Comparison of ENCODE assay signal across 12 cellular contexts in the genomic region with DNA sequence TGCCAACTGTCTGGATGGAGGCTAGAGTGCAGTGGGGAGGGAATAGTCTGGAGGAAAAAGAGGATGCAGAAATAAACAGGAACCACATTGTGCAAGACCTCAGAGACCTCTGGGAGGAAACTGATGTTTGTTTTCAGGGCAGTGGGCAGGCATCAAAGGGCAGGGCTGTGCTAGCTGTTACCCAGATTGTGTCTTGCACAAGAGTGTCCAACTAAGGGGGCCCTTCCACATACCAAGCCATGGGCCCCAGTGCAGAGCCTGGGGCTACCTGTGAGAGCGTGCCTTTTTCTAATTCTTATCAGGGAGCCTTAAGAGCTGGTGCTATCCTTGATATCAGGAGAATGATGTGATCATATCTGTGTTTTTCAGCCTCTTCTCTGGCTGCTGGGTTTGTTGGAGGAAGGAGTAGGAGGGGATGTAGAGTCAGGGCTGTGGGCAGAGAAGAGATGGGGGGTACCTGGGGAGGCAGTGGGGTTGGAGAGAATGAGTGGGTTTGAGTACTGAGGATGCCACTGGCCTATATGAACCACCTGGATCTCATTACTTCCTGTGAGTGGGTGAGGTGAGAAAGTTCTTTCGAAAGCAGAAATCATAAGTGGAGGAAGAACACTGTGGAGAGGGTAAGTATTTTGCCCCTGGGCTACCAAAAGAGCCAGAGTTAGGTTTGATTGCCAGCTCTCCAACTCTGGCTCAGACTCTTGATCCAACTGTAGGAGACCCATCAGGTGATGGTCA.
DNase-seq lines count a peak whose midpoint lies in the region; ATAC-seq and TF ChIP-seq lines count a peak whose summit lies in the region.
"Had no signal": no experiment of that assay in that cellular context is flagged by ENCODE, and none has a peak within 500 bp of the region (broad histone marks: within the 10 kb centered on the region; RNA-seq: fewer than 3 reads in every experiment).

No MANE protein-coding gene starts in this region.

- ATAC-seq in activated naive CD8-positive, alpha-beta T cell treated with anti-CD3 and anti-CD28 coated beads, Interleukin-2, amount 50 U/mL, for 24 hours, result peak; percentile 97
- no peak for ATAC-seq in GM19395 (IDR thresholded peaks at IDR 0.05; ENCODE audit: unreplicated experiment)
- ATAC-seq: HCT116 had no signal

- peak overlapping the region; percentile 32 for H3K4me3 Mint-ChIP-seq in activated naive CD8-positive, alpha-beta T cell treated with anti-CD3 and anti-CD28 coated beads, Interleukin-2, amount 50 U/mL, for 24 hours

- peak overlapping the region in 1 of 2 experiments; percentile 34 for H3K4me3 ChIP-seq in neutrophil (ENCODE audit: low read depth in 1 of 2, low read length in 1 of 2)
- H3K4me3 ChIP-seq: SK-N-MC had no signal

- H3K9me3 Mint-ChIP-seq in activated naive CD8-positive, alpha-beta T cell treated with anti-CD3 and anti-CD28 coated beads, Interleukin-2, amount 50 U/mL, for 24 hours, result peaks cover 9% of the 10 kb centered on the region

- no peak for TF ChIP-seq CTCF in neutrophil (IDR thresholded peaks at IDR 0.05)
- no peak for TF ChIP-seq CTCF in GM20000 (IDR thresholded peaks at IDR 0.05; ENCODE audit: extremely low read depth, missing control alignments)

- H3K4me1 Mint-ChIP-seq in activated naive CD8-positive, alpha-beta T cell treated with anti-CD3 and anti-CD28 coated beads, Interleukin-2, amount 50 U/mL, for 24 hours, result peaks cover 79% of the 10 kb centered on the region

- H3K9me3 ChIP-seq in neutrophil, result no peaks in the 10 kb centered on the region

- no peaks in the 10 kb centered on the region for H3K27me3 ChIP-seq in neutrophil

- peaks cover 14 to 23% of the 10 kb centered on the region in 2 experiments for H3K4me1 ChIP-seq in neutrophil (ENCODE audit: control insufficient read depth in 1 of 2, insufficient read depth in 1 of 2, low read depth in 1 of 2, low read length in 1 of 2)

- H3K27ac ChIP-seq in neutrophil, result peak overlapping the region; percentile 71
- H3K27ac ChIP-seq: SK-N-MC had no signal

- no peaks in the 10 kb centered on the region for H3K36me3 ChIP-seq in neutrophil

- H3K36me3 Mint-ChIP-seq in activated naive CD8-positive, alpha-beta T cell treated with anti-CD3 and anti-CD28 coated beads, Interleukin-2, amount 50 U/mL, for 24 hours (ENCODE audit: low read depth), result peaks cover 8% of the 10 kb centered on the region

- peak; percentile 30 for DNase-seq in activated gamma-delta T cell treated with anti-CD3 and anti-CD28 coated beads, Interleukin-2, amount 50 U/mL, for 16 hours (ENCODE audit: low read depth)
- DNase-seq in activated gamma-delta T cell treated with Interleukin-2 at 50 U/mL for 16 hours (no peak), NOMO-1 treated with dmso at 0.1 percent for 144 hours (lab: John Stamatoyannopoulos, UW; ENCODE audit: unreplicated experiment) (peak; percentile 28), GM20000 (ENCODE audit: low spot score) (no peak), NCI-H748 (lab: John Stamatoyannopoulos, UW; ENCODE audit: unreplicated experiment) (no peak)
- DNase-seq in activated naive CD8-positive, alpha-beta T cell treated with anti-CD3 and anti-CD28 coated beads, Interleukin-2, amount 50 U/mL, for 24 hours, result peak; percentile 40
- DNase-seq: NCI-H1417 treated with DMSO at 0.1 percent for 48 hours, NCI-H82 had no signal

- H3K27me3 Mint-ChIP-seq in activated naive CD8-positive, alpha-beta T cell treated with anti-CD3 and anti-CD28 coated beads, Interleukin-2, amount 50 U/mL, for 24 hours, result no peaks in the 10 kb centered on the region

- peak overlapping the region; percentile 83 for H3K27ac Mint-ChIP-seq in activated naive CD8-positive, alpha-beta T cell treated with anti-CD3 and anti-CD28 coated beads, Interleukin-2, amount 50 U/mL, for 24 hours

Comparison
In these comparisons a context has a peak if more than half of its experiments do, and no peak if none do; other contexts are left out.
1. DNase-seq: peak in activated gamma-delta T cell treated with anti-CD3 and anti-CD28 coated beads, Interleukin-2, amount 50 U/mL, for 16 hours (single experiment), NOMO-1 treated with dmso at 0.1 percent for 144 hours (single experiment) and activated naive CD8-positive, alpha-beta T cell treated with anti-CD3 and anti-CD28 coated beads, Interleukin-2, amount 50 U/mL, for 24 hours (single experiment); none in activated gamma-delta T cell treated with Interleukin-2 at 50 U/mL for 16 hours (single experiment), GM20000 (single experiment) and NCI-H748 (single experiment).